8 cellular contexts compared by ENCODE assay signal in the genomic region with DNA sequence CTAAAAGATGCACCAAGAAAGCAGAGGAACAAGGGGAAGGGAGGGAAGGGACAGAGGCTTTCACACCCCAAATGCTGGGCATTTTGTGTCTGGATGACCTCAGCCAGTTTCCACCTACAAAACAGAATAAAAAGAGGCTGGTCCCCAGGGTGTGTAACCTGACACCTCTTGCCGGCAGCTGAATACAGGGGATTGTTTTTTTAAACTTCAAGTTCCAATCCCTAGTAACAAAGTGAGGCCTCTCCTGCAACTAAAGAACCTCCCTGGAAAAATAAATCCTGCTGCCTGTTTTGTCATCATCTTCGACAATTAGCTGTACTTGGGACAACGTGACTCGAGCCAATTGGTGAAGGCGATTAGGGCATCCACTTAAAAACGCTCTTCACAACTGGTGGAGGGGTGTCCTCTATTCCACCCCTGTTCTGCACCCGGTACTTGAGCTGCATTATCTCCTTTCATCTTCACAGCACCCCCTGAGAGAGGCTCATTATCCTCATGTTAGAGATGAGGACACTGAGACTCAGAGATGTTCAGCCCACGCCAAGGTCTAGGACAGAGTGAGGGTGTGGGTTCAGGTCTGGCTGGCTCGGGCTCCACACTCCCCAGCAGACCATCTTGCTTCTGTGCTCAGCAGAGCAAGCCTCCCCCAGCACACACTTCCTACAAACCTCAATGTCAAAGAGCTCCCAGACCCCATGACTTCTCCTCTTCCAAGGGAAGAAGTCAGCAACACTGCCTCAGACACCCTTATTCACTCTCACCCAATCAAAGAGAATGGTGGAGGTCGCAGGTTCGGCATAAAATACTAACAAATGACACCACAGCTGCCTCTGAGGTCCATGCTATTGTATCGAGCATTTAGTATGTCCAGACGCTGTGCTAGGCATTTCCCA. TPM values are rescaled to one million over a fixed set of nuclear protein-coding genes. Genes with fewer than 3 reads are reported as not detected.
DNase-seq lines count a peak whose midpoint lies in the region; ATAC-seq and TF ChIP-seq lines count a peak whose summit lies in the region.

No MANE protein-coding gene starts in this region.

- no peak for TF ChIP-seq CTCF in brain (conservative IDR thresholded peaks at IDR 0.05)

- H3K4me3 Mint-ChIP-seq in activated T-cell treated with anti-CD3 and anti-CD28 coated beads, Interleukin-2, amount 50 U/mL, for 24 hours: peak overlapping the region; percentile 77
- H3K4me3 Mint-ChIP-seq in brain (peak overlapping the region; percentile 52 to 64 (median 60)), memory B cell (peak overlapping the region; percentile 61)

- no peaks in the 10 kb centered on the region for H3K27me3 Mint-ChIP-seq in activated T-cell treated with anti-CD3 and anti-CD28 coated beads, Interleukin-2, amount 50 U/mL, for 24 hours
- H3K27me3 Mint-ChIP-seq in brain: no peaks in the 10 kb centered on the region
- H3K27me3 Mint-ChIP-seq in memory B cell: no peaks in the 10 kb centered on the region

- H3K9me3 Mint-ChIP-seq in activated T-cell treated with anti-CD3 and anti-CD28 coated beads, Interleukin-2, amount 50 U/mL, for 24 hours: no peaks in the 10 kb centered on the region
- peaks cover 0 to 3% (median 0%) of the 10 kb centered on the region in 5 experiments for H3K9me3 Mint-ChIP-seq in brain
- H3K9me3 Mint-ChIP-seq in memory B cell: no peaks in the 10 kb centered on the region

- no peak for DNase-seq in activated T-cell treated with anti-CD3 and anti-CD28 coated beads, Interleukin-2, amount 50 U/mL, for 24 hours
- DNase-seq in activated T-cell treated with anti-CD3 and anti-CD28 coated beads for 4 hours (no peak), NCI-H226 (peak; percentile 8), memory B cell (ENCODE audit: low spot score in 2 of 2) (no peak), RKO (ENCODE audit: low spot score) (no peak), KG1 (lab: John Stamatoyannopoulos, UW) (no peak)

- peaks cover 94% of the 10 kb centered on the region for H3K4me1 Mint-ChIP-seq in activated T-cell treated with anti-CD3 and anti-CD28 coated beads, Interleukin-2, amount 50 U/mL, for 24 hours (ENCODE audit: low read depth)
- H3K4me1 Mint-ChIP-seq in brain: peaks cover 83% of the 10 kb centered on the region
- peaks cover 49% of the 10 kb centered on the region for H3K4me1 Mint-ChIP-seq in memory B cell

- peaks cover 76% of the 10 kb centered on the region for H3K36me3 Mint-ChIP-seq in activated T-cell treated with anti-CD3 and anti-CD28 coated beads, Interleukin-2, amount 50 U/mL, for 24 hours (ENCODE audit: low read depth)
- peaks cover 4% of the 10 kb centered on the region for H3K36me3 Mint-ChIP-seq in brain
- H3K36me3 Mint-ChIP-seq in memory B cell: peaks cover 14% of the 10 kb centered on the region

- peak overlapping the region; percentile 97 for H3K27ac Mint-ChIP-seq in activated T-cell treated with anti-CD3 and anti-CD28 coated beads, Interleukin-2, amount 50 U/mL, for 24 hours
- H3K27ac Mint-ChIP-seq in brain (peak overlapping the region; percentile 67 to 97 (median 93)), memory B cell (no peak overlapping the region)

- ATAC-seq in memory B cell (ENCODE audit: low read depth): no peak
- no peak for ATAC-seq in GM21515 (IDR thresholded peaks at IDR 0.05; ENCODE audit: unreplicated experiment)

RNA-seq across cellular contexts. Expression of gene ITPKB, which starts 15.2 kb away (rescaled TPM):
- polyA plus RNA-seq in brain (ENCODE audit: insufficient read depth, low read depth, low replicate concordance): 85.7 TPM
